ENCODE assay signal across 8 cellular contexts in the genomic region with DNA sequence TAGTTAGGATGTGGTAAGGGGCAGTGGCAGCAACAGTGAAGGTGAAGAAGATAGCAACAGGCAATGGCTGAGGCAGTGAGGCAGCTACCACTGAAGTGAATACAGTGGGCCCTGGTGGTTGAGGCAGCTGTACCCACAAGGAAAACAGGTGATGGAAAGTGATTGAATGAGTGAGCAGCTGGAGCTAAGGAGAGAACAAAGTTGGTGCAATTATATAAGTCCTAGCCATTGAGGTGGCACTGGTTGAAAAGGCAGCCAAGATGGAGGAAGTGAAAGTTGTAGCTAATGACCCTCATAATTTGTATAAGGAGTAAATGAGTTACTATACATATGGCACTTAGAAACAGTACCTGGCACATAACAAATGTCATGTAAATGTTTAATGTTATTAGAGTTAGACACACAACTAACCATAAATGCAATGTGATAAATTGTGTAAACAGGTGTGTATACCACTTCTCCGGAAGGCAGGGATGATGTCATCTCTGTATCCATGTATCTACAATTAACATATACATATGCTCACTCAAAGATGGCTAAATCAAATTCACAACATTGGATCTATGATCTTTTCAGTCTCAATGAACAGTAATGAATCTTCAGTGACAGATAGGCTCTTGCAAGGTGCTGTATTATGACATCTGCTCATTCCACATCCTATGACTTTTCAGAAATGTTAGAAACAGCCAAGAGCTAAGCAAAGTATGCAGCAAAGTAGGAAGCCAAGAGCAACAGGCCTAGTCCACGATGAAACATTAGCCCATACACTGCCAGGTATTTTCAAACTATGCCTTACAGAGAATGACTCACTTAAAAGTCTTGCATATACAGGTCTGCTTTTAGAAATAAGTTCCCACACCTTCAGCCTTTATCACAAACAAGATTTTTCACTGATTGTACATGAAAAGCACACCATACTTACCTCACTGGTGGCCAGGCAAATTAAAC. TPM values are rescaled to one million over a fixed set of nuclear protein-coding genes. Genes with fewer than 3 reads are reported as not detected.
DNase-seq lines count a peak whose midpoint lies in the region; ATAC-seq and TF ChIP-seq lines count a peak whose summit lies in the region.

No MANE protein-coding gene starts in this region.

- peaks cover 0 to 17% of the 10 kb centered on the region in 2 donors for H3K4me1 ChIP-seq in right atrium auricular region

- H3K9me3 Mint-ChIP-seq in activated CD8-positive, alpha-beta memory T cell treated with anti-CD3 and anti-CD28 coated beads, Interleukin-2, amount 10 ng/mL, durations not matched to agents 7 days and 5 days (ENCODE audit: low read depth): no peaks in the 10 kb centered on the region

- POLR2A ChIA-PET in RWPE1 (lab: Yijun Ruan, JAX; ENCODE audit: low non-redundant PET): no interaction called here

- DNase-seq in activated CD8-positive, alpha-beta memory T cell treated with anti-CD3 and anti-CD28 coated beads, Interleukin-2, amount 10 ng/mL, durations not matched to agents 7 days and 5 days: no peak
- no peak for DNase-seq in activated CD8-positive, alpha-beta memory T cell treated with anti-CD3 and anti-CD28 coated beads, Interleukin-2, amount 50 U/mL, for 4 hours
- DNase-seq in RWPE1 (ENCODE audit: low spot score): peak; percentile 89
- DNase-seq in kidney tubule cell (ENCODE audit: low spot score): peak; percentile 83
- no peak for DNase-seq in activated naive CD4-positive, alpha-beta T cell treated with Interleukin-2 at 50 U/mL for 16 hours
- DNase-seq in caudate nucleus (lab: John Stamatoyannopoulos, UW): no peak
- no peak for DNase-seq in right atrium auricular region (ENCODE audit: low spot score)

- H3K4me3 Mint-ChIP-seq in activated CD8-positive, alpha-beta memory T cell treated with anti-CD3 and anti-CD28 coated beads, Interleukin-2, amount 10 ng/mL, durations not matched to agents 7 days and 5 days: no peak overlapping the region

- H3K9me3 ChIP-seq in right atrium auricular region: no peaks in the 10 kb centered on the region

- ATAC-seq in activated CD8-positive, alpha-beta memory T cell treated with anti-CD3 and anti-CD28 coated beads, Interleukin-2, amount 10 ng/mL, durations not matched to agents 7 days and 5 days: no peak
- ATAC-seq in HG03064 (IDR thresholded peaks at IDR 0.05; ENCODE audit: low read depth, unreplicated experiment): peak; percentile 74

- peaks cover 70% of the 10 kb centered on the region for H3K4me1 Mint-ChIP-seq in activated CD8-positive, alpha-beta memory T cell treated with anti-CD3 and anti-CD28 coated beads, Interleukin-2, amount 10 ng/mL, durations not matched to agents 7 days and 5 days

- no peak for TF ChIP-seq CTCF in RWPE1 (conservative IDR thresholded peaks at IDR 0.05; ENCODE audit: low read depth)
- no peak for TF ChIP-seq CTCF in right atrium auricular region (IDR thresholded peaks at IDR 0.05)

- no peaks in the 10 kb centered on the region for H3K27me3 ChIP-seq in right atrium auricular region

- H3K27ac Mint-ChIP-seq in activated CD8-positive, alpha-beta memory T cell treated with anti-CD3 and anti-CD28 coated beads, Interleukin-2, amount 10 ng/mL, durations not matched to agents 7 days and 5 days: peak overlapping the region; percentile 66

- H3K36me3 ChIP-seq in right atrium auricular region: peaks cover 21% of the 10 kb centered on the region

- no peak overlapping the region for H3K4me3 ChIP-seq in right atrium auricular region

- H3K27me3 Mint-ChIP-seq in activated CD8-positive, alpha-beta memory T cell treated with anti-CD3 and anti-CD28 coated beads, Interleukin-2, amount 10 ng/mL, durations not matched to agents 7 days and 5 days: no peaks in the 10 kb centered on the region

- H3K27ac ChIP-seq in RWPE1 (peak overlapping the region; percentile 58; the same call in 1 of the 2 replicates), caudate nucleus (ENCODE audit: low read depth, low read length) (no peak overlapping the region), right atrium auricular region (no peak overlapping the region)

- CTCF ChIA-PET in activated CD8-positive, alpha-beta memory T cell treated with anti-CD3 and anti-CD28 coated beads, Interleukin-2, amount 10 ng/mL, durations not matched to agents 7 days and 5 days (lab: Charles Lee): interaction anchor here (1.3 to 2.6 kb wide), 4 partner anchors 9 to 28 kb away, joined by 3 to 11 read pairs (median 6); no protein-coding TSS in a partner anchor
- CTCF ChIA-PET in RWPE1 (lab: Yijun Ruan, JAX): interaction anchor here (2.3 kb wide), 1 partner anchor 28 kb away, joined by 12 read pairs; no protein-coding TSS in a partner anchor

- peaks cover 64% of the 10 kb centered on the region for H3K36me3 Mint-ChIP-seq in activated CD8-positive, alpha-beta memory T cell treated with anti-CD3 and anti-CD28 coated beads, Interleukin-2, amount 10 ng/mL, durations not matched to agents 7 days and 5 days

RNA-seq across cellular contexts. Expression of a gene that starts 10.7 kb away (rescaled TPM):
- 10 to 100 TPM; 72.7 to 84.8 TPM for total RNA-seq in activated CD8-positive, alpha-beta memory T cell treated with anti-CD3 and anti-CD28 coated beads, Interleukin-2, amount 10 ng/mL, durations not matched to agents 7 days and 5 days
- 10 to 100 TPM; 41.2 to 45.2 TPM for total RNA-seq in right atrium auricular region

Comparison
In these comparisons a context has a peak if more than half of its experiments do, and no peak if none do; other contexts are left out.
1. DNase-seq: peak in RWPE1 (single experiment) and kidney tubule cell (single experiment); none in activated CD8-positive, alpha-beta memory T cell treated with anti-CD3 and anti-CD28 coated beads, Interleukin-2, amount 10 ng/mL, durations not matched to agents 7 days and 5 days (single experiment), activated CD8-positive, alpha-beta memory T cell treated with anti-CD3 and anti-CD28 coated beads, Interleukin-2, amount 50 U/mL, for 4 hours (single experiment), activated naive CD4-positive, alpha-beta T cell treated with Interleukin-2 at 50 U/mL for 16 hours (single experiment), caudate nucleus (0 of 61) and right atrium auricular region (single experiment).